ENCODE assay signal across 1 cellular context in genomic region chr2:99771691-99772333, GRCh38.
A peak's percentile ranks its signal among the peaks of the same experiment; 100 is the strongest.
TF ChIP-seq lines count a peak whose summit lies in the region.

No MANE protein-coding gene starts in this region.

TF ChIP-seq in K562, 482 proteins besides CTCF, POLR2A, EP300 and RAD21 (continued from another document):
- TF ChIP-seq CEBPG (CRISPR knock-in tag; IDR thresholded peaks at IDR 0.05): no peak; the same call in 1 of the 2 replicates
- peak in 1 of 2 experiments; percentile 78; a peak in 2 of 4 replicates for TF ChIP-seq CEBPG (tag; conservative IDR thresholded peaks at IDR 0.05 in 1 of 2, IDR thresholded peaks at IDR 0.05 in 1 of 2)
- TF ChIP-seq, protein P1, sequence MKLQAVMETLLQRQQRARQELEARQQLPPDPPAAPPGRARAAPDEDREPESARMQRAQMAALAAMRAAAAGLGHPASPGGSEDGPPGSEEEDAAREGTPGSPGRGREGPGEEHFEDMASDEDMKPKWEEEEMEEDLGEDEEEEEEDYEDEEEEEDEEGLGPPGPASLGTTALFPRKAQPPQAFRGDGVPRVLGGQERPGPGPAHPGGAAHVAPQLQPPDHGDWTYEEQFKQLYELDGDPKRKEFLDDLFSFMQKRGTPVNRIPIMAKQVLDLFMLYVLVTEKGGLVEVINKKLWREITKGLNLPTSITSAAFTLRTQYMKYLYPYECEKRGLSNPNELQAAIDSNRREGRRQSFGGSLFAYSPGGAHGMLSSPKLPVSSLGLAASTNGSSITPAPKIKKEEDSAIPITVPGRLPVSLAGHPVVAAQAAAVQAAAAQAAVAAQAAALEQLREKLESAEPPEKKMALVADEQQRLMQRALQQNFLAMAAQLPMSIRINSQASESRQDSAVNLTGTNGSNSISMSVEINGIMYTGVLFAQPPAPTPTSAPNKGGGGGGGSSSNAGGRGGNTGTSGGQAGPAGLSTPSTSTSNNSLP (IDR thresholded peaks at IDR 0.05; ENCODE audit: borderline replicate concordance, low read depth, low read length): 0 out of 2 replicates have a peak, but pooled peaks have one; percentile 7
- no peak for TF ChIP-seq HDGF (IDR thresholded peaks at IDR 0.05)
- TF ChIP-seq GABPA (tag; conservative IDR thresholded peaks at IDR 0.05; ENCODE audit: low read depth): peak; percentile 89
- TF ChIP-seq HDAC2 (IDR thresholded peaks at IDR 0.05): peak; percentile 92
- peak; percentile 86 for TF ChIP-seq CCNT2 (IDR thresholded peaks at IDR 0.05; ENCODE audit: borderline replicate concordance, extremely low read depth, insufficient read length, low read depth, low read length)
- TF ChIP-seq, protein P2, sequence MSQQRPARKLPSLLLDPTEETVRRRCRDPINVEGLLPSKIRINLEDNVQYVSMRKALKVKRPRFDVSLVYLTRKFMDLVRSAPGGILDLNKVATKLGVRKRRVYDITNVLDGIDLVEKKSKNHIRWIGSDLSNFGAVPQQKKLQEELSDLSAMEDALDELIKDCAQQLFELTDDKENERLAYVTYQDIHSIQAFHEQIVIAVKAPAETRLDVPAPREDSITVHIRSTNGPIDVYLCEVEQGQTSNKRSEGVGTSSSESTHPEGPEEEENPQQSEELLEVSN (IDR thresholded peaks at IDR 0.05; ENCODE audit: borderline replicate concordance in 1 of 2, extremely low read depth in 1 of 2, insufficient read depth in 1 of 2, insufficient read length in 1 of 2, low read depth in 1 of 2, low read length in 1 of 2, poor library complexity in 1 of 2, severe bottlenecking in 1 of 2): peak; percentile 35 to 47
- TF ChIP-seq NR4A1 (CRISPR knock-in tag; IDR thresholded peaks at IDR 0.05): no peak
- TF ChIP-seq NR4A1 (tag; IDR thresholded peaks at IDR 0.05): peak; percentile 86
- TF ChIP-seq, protein P3, sequence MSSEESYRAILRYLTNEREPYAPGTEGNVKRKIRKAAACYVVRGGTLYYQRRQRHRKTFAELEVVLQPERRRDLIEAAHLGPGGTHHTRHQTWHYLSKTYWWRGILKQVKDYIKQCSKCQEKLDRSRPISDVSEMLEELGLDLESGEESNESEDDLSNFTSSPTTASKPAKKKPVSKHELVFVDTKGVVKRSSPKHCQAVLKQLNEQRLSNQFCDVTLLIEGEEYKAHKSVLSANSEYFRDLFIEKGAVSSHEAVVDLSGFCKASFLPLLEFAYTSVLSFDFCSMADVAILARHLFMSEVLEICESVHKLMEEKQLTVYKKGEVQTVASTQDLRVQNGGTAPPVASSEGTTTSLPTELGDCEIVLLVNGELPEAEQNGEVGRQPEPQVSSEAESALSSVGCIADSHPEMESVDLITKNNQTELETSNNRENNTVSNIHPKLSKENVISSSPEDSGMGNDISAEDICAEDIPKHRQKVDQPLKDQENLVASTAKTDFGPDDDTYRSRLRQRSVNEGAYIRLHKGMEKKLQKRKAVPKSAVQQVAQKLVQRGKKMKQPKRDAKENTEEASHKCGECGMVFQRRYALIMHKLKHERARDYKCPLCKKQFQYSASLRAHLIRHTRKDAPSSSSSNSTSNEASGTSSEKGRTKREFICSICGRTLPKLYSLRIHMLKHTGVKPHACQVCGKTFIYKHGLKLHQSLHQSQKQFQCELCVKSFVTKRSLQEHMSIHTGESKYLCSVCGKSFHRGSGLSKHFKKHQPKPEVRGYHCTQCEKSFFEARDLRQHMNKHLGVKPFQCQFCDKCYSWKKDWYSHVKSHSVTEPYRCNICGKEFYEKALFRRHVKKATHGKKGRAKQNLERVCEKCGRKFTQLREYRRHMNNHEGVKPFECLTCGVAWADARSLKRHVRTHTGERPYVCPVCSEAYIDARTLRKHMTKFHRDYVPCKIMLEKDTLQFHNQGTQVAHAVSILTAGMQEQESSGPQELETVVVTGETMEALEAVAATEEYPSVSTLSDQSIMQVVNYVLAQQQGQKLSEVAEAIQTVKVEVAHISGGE (CRISPR knock-in tag; IDR thresholded peaks at IDR 0.05): peak in 1 of 3 experiments; percentile 58; a peak in 2 of 6 replicates
- TF ChIP-seq BACH1 (tag; IDR thresholded peaks at IDR 0.05): peak; percentile 52; the same call in 1 of the 2 replicates
- TF ChIP-seq ATF7 (IDR thresholded peaks at IDR 0.05): peak; percentile 90
